Comparison of ENCODE assay signal across 27 cellular contexts in the genomic region with DNA sequence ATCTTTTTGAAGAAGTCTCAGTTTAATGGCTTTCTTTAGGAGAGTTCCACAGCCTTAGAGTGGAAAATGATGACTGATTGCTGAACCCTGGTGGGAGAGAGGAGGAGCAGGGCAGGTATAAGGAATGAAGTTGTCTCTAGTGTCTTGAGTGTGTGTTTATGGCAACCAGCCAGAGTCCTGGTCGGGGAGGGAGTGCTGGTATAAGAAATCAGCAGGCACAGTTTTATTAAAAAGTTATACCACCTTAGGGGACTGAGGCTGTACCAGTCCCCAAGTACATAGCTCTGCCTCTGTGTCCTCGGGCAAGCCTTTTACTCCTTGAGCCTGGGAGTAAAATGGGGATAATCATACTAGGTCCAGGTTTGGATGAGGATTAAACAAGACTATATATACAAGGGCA. TPM values are rescaled to one million over a fixed set of nuclear protein-coding genes. Genes with fewer than 3 reads are reported as not detected.
"Had no signal": no experiment of that assay in that cellular context is flagged by ENCODE, and none has a peak within 500 bp of the region (broad histone marks: within the 10 kb centered on the region; RNA-seq: fewer than 3 reads in every experiment).

No MANE protein-coding gene starts in this region.

- H3K27ac Mint-ChIP-seq: natural killer cell; nephron progenitor cell; stimulated activated effector memory CD8-positive, alpha-beta T cell treated with anti-CD3 and anti-CD28 coated beads, Interleukin-12 subunit alpha, Interleukin-12 subunit beta, amount 100 ng/mL, for 72 hours; stimulated activated naive CD8-positive, alpha-beta T cell treated with anti-CD3 and anti-CD28 coated beads, Interleukin-15, Interleukin-2, amounts not matched to agents 100 ng/mL and 50 ng/mL, for 24 hours had no signal

- H3K9me3 Mint-ChIP-seq: naive B cell; natural killer cell; nephron progenitor cell; stimulated activated effector memory CD8-positive, alpha-beta T cell treated with anti-CD3 and anti-CD28 coated beads, Interleukin-12 subunit alpha, Interleukin-12 subunit beta, amount 100 ng/mL, for 72 hours; stimulated activated naive CD8-positive, alpha-beta T cell treated with anti-CD3 and anti-CD28 coated beads, Interleukin-15, Interleukin-2, amounts not matched to agents 100 ng/mL and 50 ng/mL, for 24 hours had no signal

- H3K4me1 Mint-ChIP-seq: naive B cell; natural killer cell; stimulated activated effector memory CD8-positive, alpha-beta T cell treated with anti-CD3 and anti-CD28 coated beads, Interleukin-12 subunit alpha, Interleukin-12 subunit beta, amount 100 ng/mL, for 72 hours had no signal

- H3K9me3 ChIP-seq: heart right ventricle, lower lobe of right lung, ovary, spleen, suprapubic skin, thoracic aorta, tibial artery, upper lobe of right lung had no signal

- H3K27me3 Mint-ChIP-seq: stimulated activated naive CD8-positive, alpha-beta T cell treated with anti-CD3 and anti-CD28 coated beads, Interleukin-15, Interleukin-2, amounts not matched to agents 100 ng/mL and 50 ng/mL, for 24 hours had no signal

- ATAC-seq: heart right ventricle; lower lobe of right lung; natural killer cell; right cardiac atrium; sciatic nerve; stimulated activated effector memory CD8-positive, alpha-beta T cell treated with anti-CD3 and anti-CD28 coated beads, Interleukin-12 subunit alpha, Interleukin-12 subunit beta, amount 100 ng/mL, for 72 hours had no signal

- H3K4me1 ChIP-seq: lower lobe of right lung, suprapubic skin, tibial artery, upper lobe of right lung had no signal

- DNase-seq: heart right ventricle; islet precursor cell; lower lobe of right lung; mammary epithelial cell; mesenchymal stem cell; naive B cell; natural killer cell; nephron progenitor cell; nucleus accumbens; ovary; right cardiac atrium; spleen; stimulated activated CD4-positive, alpha-beta T cell treated with anti-CD3 and anti-CD28 coated beads, Interleukin-4, amount 100 ng/mL, for 24 hours; stimulated activated naive CD4-positive, alpha-beta T cell; tibial artery; trophoblast cell; upper lobe of right lung had no signal

- H3K27me3 ChIP-seq: heart right ventricle, hepatocyte, ovary, suprapubic skin, tibial artery, upper lobe of right lung had no signal

- H3K36me3 ChIP-seq: heart right ventricle, lower lobe of right lung, ovary, spleen, suprapubic skin, thoracic aorta, tibial artery, upper lobe of right lung had no signal

- H3K27ac ChIP-seq: heart right ventricle, hepatocyte, lower lobe of right lung, ovary, skin epidermis, suprapubic skin, thoracic aorta, tibial artery, upper lobe of right lung had no signal

- H3K36me3 Mint-ChIP-seq: naive B cell; natural killer cell; stimulated activated effector memory CD8-positive, alpha-beta T cell treated with anti-CD3 and anti-CD28 coated beads, Interleukin-12 subunit alpha, Interleukin-12 subunit beta, amount 100 ng/mL, for 72 hours had no signal

- H3K4me3 Mint-ChIP-seq: naive B cell; natural killer cell; nephron progenitor cell; stimulated activated effector memory CD8-positive, alpha-beta T cell treated with anti-CD3 and anti-CD28 coated beads, Interleukin-12 subunit alpha, Interleukin-12 subunit beta, amount 100 ng/mL, for 72 hours; stimulated activated naive CD8-positive, alpha-beta T cell treated with anti-CD3 and anti-CD28 coated beads, Interleukin-15, Interleukin-2, amounts not matched to agents 100 ng/mL and 50 ng/mL, for 24 hours had no signal

- H3K4me3 ChIP-seq: heart right ventricle, hepatocyte, lower lobe of right lung, ovary, skin epidermis, spleen, suprapubic skin, thoracic aorta, tibial artery, upper lobe of right lung had no signal

RNA-seq across cellular contexts. Expression of a gene that starts 29.8 kb away (rescaled TPM):
- total RNA-seq: lower lobe of right lung, subcutaneous adipose tissue had no signal

RNA-seq across cellular contexts. Expression of a gene that starts 46.3 kb away (rescaled TPM):
- total RNA-seq: kidney epithelial cell, mononuclear cell had no signal
